8 cellular contexts compared by ENCODE assay signal in the genomic region with DNA sequence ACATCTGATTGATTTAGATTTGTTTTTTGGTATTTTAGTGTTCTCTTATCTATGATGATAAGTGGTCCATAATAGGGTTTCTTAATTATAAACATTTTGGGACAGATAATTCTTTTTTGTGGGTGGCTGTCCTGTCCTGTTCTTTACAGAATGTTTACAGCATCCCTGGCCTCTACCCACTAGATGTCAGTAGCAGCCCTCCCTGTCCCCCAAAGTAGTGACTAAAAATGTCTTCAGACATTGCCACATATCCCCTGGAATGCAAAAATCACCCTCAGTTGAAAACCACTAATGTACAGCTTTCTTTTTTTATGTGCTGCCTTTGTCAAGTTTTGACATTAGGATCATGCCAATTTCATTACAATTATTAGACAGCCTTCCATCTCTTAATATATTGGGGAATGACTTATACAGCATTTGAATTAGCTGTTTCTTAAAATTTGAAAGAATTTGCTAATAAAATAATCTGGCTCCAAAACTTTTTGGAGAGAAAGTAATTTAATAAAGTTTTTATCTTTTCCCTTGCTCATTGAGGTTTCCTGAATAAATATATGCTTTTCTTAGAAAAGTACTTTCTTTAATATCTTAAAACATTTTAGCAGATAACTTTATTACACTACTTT. TPM values are rescaled to one million over a fixed set of nuclear protein-coding genes. Genes with fewer than 3 reads are reported as not detected.
DNase-seq lines count a peak whose midpoint lies in the region; ATAC-seq and TF ChIP-seq lines count a peak whose summit lies in the region.

No MANE protein-coding gene starts in this region.

- CTCF ChIA-PET in activated CD4-positive, alpha-beta memory T cell treated with anti-CD3 and anti-CD28 coated beads, Interleukin-2, amount 10 ng/mL, durations not matched to agents 7 days and 5 days (lab: Charles Lee): interaction anchor here (0.8 to 11.6 kb wide), 14 partner anchors 8 to 121 kb away, joined by 3 to 85 read pairs (median 6); no protein-coding TSS in a partner anchor

- no peaks in the 10 kb centered on the region for H3K9me3 Mint-ChIP-seq in activated CD4-positive, alpha-beta memory T cell treated with anti-CD3 and anti-CD28 coated beads, Interleukin-2, amount 10 ng/mL, durations not matched to agents 7 days and 5 days

- H3K9me3 ChIP-seq in MG63: no peaks in the 10 kb centered on the region

- H3K4me3 ChIP-seq in AG10803 (ENCODE audit: low read length) (no peak overlapping the region), MG63 (no peak overlapping the region), foreskin fibroblast (ENCODE audit: low read depth in 1 of 2, low read length in 2 of 2) (no peak overlapping the region)

- no peaks in the 10 kb centered on the region for H3K27me3 Mint-ChIP-seq in activated CD4-positive, alpha-beta memory T cell treated with anti-CD3 and anti-CD28 coated beads, Interleukin-2, amount 10 ng/mL, durations not matched to agents 7 days and 5 days

- DNase-seq in AG10803 (ENCODE audit: low read depth): peak; percentile 82
- DNase-seq in MG63: peak; percentile 37
- DNase-seq in activated CD4-positive, alpha-beta memory T cell treated with anti-CD3 and anti-CD28 coated beads, Interleukin-2, amount 10 ng/mL, durations not matched to agents 7 days and 5 days: peak; percentile 57
- DNase-seq in foreskin fibroblast: peak; percentile 64 to 82
- DNase-seq in stimulated activated CD4-positive, alpha-beta T cell treated with anti-CD3 and anti-CD28 coated beads, TNF-alpha, amount 100 ng/mL, for 4 hours (ENCODE audit: low read depth in 3 of 3): peak in 2 of 3 experiments; percentile 26 to 41
- DNase-seq in NCI-H526 treated with DMSO at 0.1 percent for 48 hours (lab: John Stamatoyannopoulos, UW): no peak
- DNase-seq in mesenteric fat pad (ENCODE audit: low spot score): no peak

- no peak overlapping the region for H3K27ac Mint-ChIP-seq in activated CD4-positive, alpha-beta memory T cell treated with anti-CD3 and anti-CD28 coated beads, Interleukin-2, amount 10 ng/mL, durations not matched to agents 7 days and 5 days

- H3K36me3 ChIP-seq in MG63: no peaks in the 10 kb centered on the region; the same call in 1 of the 2 replicates

- no peaks in the 10 kb centered on the region for H3K27me3 ChIP-seq in MG63

- ATAC-seq in GM18511 (IDR thresholded peaks at IDR 0.05; ENCODE audit: unreplicated experiment): peak; percentile 51

- H3K4me3 Mint-ChIP-seq in activated CD4-positive, alpha-beta memory T cell treated with anti-CD3 and anti-CD28 coated beads, Interleukin-2, amount 10 ng/mL, durations not matched to agents 7 days and 5 days: no peak overlapping the region

- POLR2A ChIA-PET in activated CD4-positive, alpha-beta memory T cell treated with anti-CD3 and anti-CD28 coated beads, Interleukin-2, amount 10 ng/mL, durations not matched to agents 7 days and 5 days (lab: Charles Lee): interaction anchor here (1.0 to 17.5 kb wide), 4 partner anchors 18 to 104 kb away, joined by 3 to 204 read pairs (median 6); a partner anchor contains a TSS

- TF ChIP-seq CTCF in AG10803 (conservative IDR thresholded peaks at IDR 0.05; ENCODE audit: low read length): peak; percentile 92
- peak; percentile 68 for TF ChIP-seq CTCF in foreskin fibroblast (IDR thresholded peaks at IDR 0.05; ENCODE audit: low read depth, low read length)

- H3K36me3 Mint-ChIP-seq in activated CD4-positive, alpha-beta memory T cell treated with anti-CD3 and anti-CD28 coated beads, Interleukin-2, amount 10 ng/mL, durations not matched to agents 7 days and 5 days (ENCODE audit: low read depth): peaks cover 91% of the 10 kb centered on the region

- peaks cover 78% of the 10 kb centered on the region for H3K4me1 Mint-ChIP-seq in activated CD4-positive, alpha-beta memory T cell treated with anti-CD3 and anti-CD28 coated beads, Interleukin-2, amount 10 ng/mL, durations not matched to agents 7 days and 5 days

RNA-seq across cellular contexts. Expression of a gene that starts 19.5 kb away (rescaled TPM):
- total RNA-seq in MG63 (2014; rRNA removed; shearing (Covaris generic); ENCODE audit: low replicate concordance): 4.3 and 4.6 TPM in 2 replicates
- 100 to 1,000 TPM; 574 to 590 TPM for total RNA-seq in activated CD4-positive, alpha-beta memory T cell treated with anti-CD3 and anti-CD28 coated beads, Interleukin-2, amount 10 ng/mL, durations not matched to agents 7 days and 5 days
- total RNA-seq in mesenteric fat pad: 84.0 TPM

Comparison
In these comparisons a context has a peak if more than half of its experiments do, and no peak if none do; other contexts are left out.
1. DNase-seq: peak in AG10803 (single experiment), MG63 (single experiment), activated CD4-positive, alpha-beta memory T cell treated with anti-CD3 and anti-CD28 coated beads, Interleukin-2, amount 10 ng/mL, durations not matched to agents 7 days and 5 days (single experiment), foreskin fibroblast (2 of 2) and stimulated activated CD4-positive, alpha-beta T cell treated with anti-CD3 and anti-CD28 coated beads, TNF-alpha, amount 100 ng/mL, for 4 hours (2 of 3); none in NCI-H526 treated with DMSO at 0.1 percent for 48 hours (single experiment) and mesenteric fat pad (single experiment).
2. RNA of a gene that starts 19.5 kb away (total RNA-seq): 574 to 590 TPM in activated CD4-positive, alpha-beta memory T cell treated with anti-CD3 and anti-CD28 coated beads, Interleukin-2, amount 10 ng/mL, durations not matched to agents 7 days and 5 days and 84.0 TPM in mesenteric fat pad (single experiment); 4.3 to 4.6 TPM in MG63; every median in the first group is over 10 times any median in the second.